ENCODE assay signal across 9 cellular contexts in genomic region chr10:117342638-117343037, GRCh38. TPM values are rescaled to one million over a fixed set of nuclear protein-coding genes. Genes with fewer than 3 reads are reported as not detected.
DNase-seq lines count a peak whose midpoint lies in the region; ATAC-seq, FAIRE-seq and TF ChIP-seq lines count a peak whose summit lies in the region.
"Had no signal": no experiment of that assay in that cellular context is flagged by ENCODE, and none has a peak within 500 bp of the region (broad histone marks: within the 10 kb centered on the region; RNA-seq: fewer than 3 reads in every experiment).

No MANE protein-coding gene starts in this region.

- peak overlapping the region; percentile 56 for H3K27ac Mint-ChIP-seq in Caco-2 (ENCODE audit: unreplicated experiment)

- FAIRE-seq in H54 (lab: Jason Lieb, UNC): peak; percentile 89

- H3K9me3 ChIP-seq in Caco-2: no peaks in the 10 kb centered on the region
- H3K9me3 ChIP-seq: Peyer's patch had no signal

- ATAC-seq in SK-N-SH treated with all-trans-retinoic acid at 6 μM for 48 hours (peak; percentile 84), GM19463 (IDR thresholded peaks at IDR 0.05; ENCODE audit: unreplicated experiment) (no peak)

- H3K27me3 ChIP-seq in Caco-2 (replicated peaks; ENCODE audit: control insufficient read depth, insufficient read depth, low read length): no peaks in the 10 kb centered on the region
- H3K27me3 ChIP-seq: Peyer's patch had no signal

- no peak for TF ChIP-seq POLR2A in H54 (IDR thresholded peaks at IDR 0.05; ENCODE audit: low read depth, low read length)

- no peaks in the 10 kb centered on the region for H3K9me3 Mint-ChIP-seq in Caco-2 (ENCODE audit: unreplicated experiment)

- peaks cover 47% of the 10 kb centered on the region for H3K4me1 Mint-ChIP-seq in Caco-2 (ENCODE audit: low read depth, unreplicated experiment)

- POLR2A ChIA-PET in Caco-2 (lab: Charles Lee): no interaction called here

- H3K4me3 ChIP-seq in Caco-2 (ENCODE audit: low read depth, low read length): no peak overlapping the region
- H3K4me3 ChIP-seq: Peyer's patch had no signal

- peaks cover 6% of the 10 kb centered on the region for H3K36me3 Mint-ChIP-seq in Caco-2 (ENCODE audit: insufficient read depth, unreplicated experiment)

- H3K27me3 Mint-ChIP-seq in Caco-2 (ENCODE audit: insufficient read depth, unreplicated experiment): no peaks in the 10 kb centered on the region

- CTCF ChIA-PET in Caco-2 (lab: Charles Lee): no interaction called here

- peaks cover 1% of the 10 kb centered on the region; the same call in 1 of the 2 replicates for H3K36me3 ChIP-seq in Caco-2 (ENCODE audit: control insufficient read depth, insufficient read depth, low read length)
- H3K36me3 ChIP-seq: Peyer's patch had no signal

- peaks cover 26% of the 10 kb centered on the region for H3K4me1 ChIP-seq in Caco-2

- no peak for TF ChIP-seq CTCF in Caco-2 (IDR thresholded peaks at IDR 0.05; ENCODE audit: insufficient read depth in 1 of 2, low read depth in 1 of 2, low read length in 1 of 2, severe bottlenecking in 1 of 2, unreplicated experiment in 1 of 2)

- no peak overlapping the region for H3K4me3 Mint-ChIP-seq in Caco-2 (ENCODE audit: unreplicated experiment)

- DNase-seq in Caco-2 (no peak), H54 (ENCODE audit: insufficient read length, low spot score) (peak; percentile 23), hepatic stellate cell (ENCODE audit: low spot score) (peak; percentile 49), NOMO-1 treated with dmso at 0.1 percent for 144 hours (lab: John Stamatoyannopoulos, UW; ENCODE audit: unreplicated experiment) (no peak)
- no peak for DNase-seq in stimulated activated CD4-positive, alpha-beta T cell treated with anti-CD3 and anti-CD28 coated beads, Interleukin-1b, Interleukin-23, amount 100 ng/mL, for 48 hours
- DNase-seq in activated CD4-positive, alpha-beta T cell treated with anti-CD3 and anti-CD28 coated beads, Interleukin-2, amount 50 U/mL, for 1 hour: no peak
- DNase-seq: Peyer's patch had no signal

- BruUV-seq in Caco-2 (replicated peaks; lab: Mats Ljungman, UMichigan): no TSS peak

- intact Hi-C loops in Caco-2 (cut with micrococcal nuclease; ENCODE audit: unreplicated experiment): no loop called here

TF ChIP-seq in SK-N-SH treated with all-trans-retinoic acid at 6 μM for 48 hours, 23 proteins besides CTCF, POLR2A, EP300 and RAD21:
- TF ChIP-seq ZFP30 (CRISPR knock-in tag; IDR thresholded peaks at IDR 0.05) (no peak), PPARA (CRISPR knock-in tag; IDR thresholded peaks at IDR 0.05; ENCODE audit: borderline replicate concordance) (no peak), CREB5 (CRISPR knock-in tag; IDR thresholded peaks at IDR 0.05; ENCODE audit: low read depth) (peak; percentile 31; the same call in 1 of the 2 replicates), ISL1 (CRISPR knock-in tag; IDR thresholded peaks at IDR 0.05) (peak; percentile 68), ZFP3 (CRISPR knock-in tag; IDR thresholded peaks at IDR 0.05) (peak; percentile 72; the same call in 1 of the 2 replicates), TOX (CRISPR knock-in tag; IDR thresholded peaks at IDR 0.05; ENCODE audit: borderline replicate concordance) (no peak), GLIS3 (CRISPR knock-in tag; IDR thresholded peaks at IDR 0.05) (no peak), POU6F1 (CRISPR knock-in tag; IDR thresholded peaks at IDR 0.05; ENCODE audit: borderline replicate concordance, low read depth) (no peak)

RNA-seq across cellular contexts. Expression of gene PDZD8, which starts 32.6 kb away (rescaled TPM):
- 49.4 and 54.3 TPM in 2 replicates for total RNA-seq in Caco-2 (2022)

Comparison
In these comparisons a context has a peak if more than half of its experiments do, and no peak if none do; other contexts are left out.
1. DNase-seq: peak in H54 (single experiment) and hepatic stellate cell (single experiment); none in Caco-2 (0 of 2), stimulated activated CD4-positive, alpha-beta T cell treated with anti-CD3 and anti-CD28 coated beads, Interleukin-1b, Interleukin-23, amount 100 ng/mL, for 48 hours (single experiment), NOMO-1 treated with dmso at 0.1 percent for 144 hours (single experiment) and activated CD4-positive, alpha-beta T cell treated with anti-CD3 and anti-CD28 coated beads, Interleukin-2, amount 50 U/mL, for 1 hour (single experiment).